ENCODE assay signal across 15 cellular contexts in genomic region chr3:47410801-47411646, GRCh38.
"Had no signal": no experiment of that assay in that cellular context is flagged by ENCODE, and none has a peak within 500 bp of the region (broad histone marks: within the 10 kb centered on the region; RNA-seq: fewer than 3 reads in every experiment).

No MANE protein-coding gene starts in this region.

- H3K4me3 Mint-ChIP-seq: activated CD8-positive, alpha-beta memory T cell treated with anti-CD3 and anti-CD28 coated beads, Interleukin-2, amount 10 ng/mL, durations not matched to agents 7 days and 5 days; activated T-cell treated with anti-CD3 and anti-CD28 coated beads, Interleukin-2, amount 50 U/mL, for 4 hours had no signal

- H3K9me3 ChIP-seq: left lung, mucosa of descending colon, transverse colon had no signal

- H3K27me3 ChIP-seq: foreskin keratinocyte, left lung, transverse colon had no signal

- H3K27ac Mint-ChIP-seq: activated CD8-positive, alpha-beta memory T cell treated with anti-CD3 and anti-CD28 coated beads, Interleukin-2, amount 10 ng/mL, durations not matched to agents 7 days and 5 days had no signal

- ATAC-seq: activated CD8-positive, alpha-beta memory T cell treated with anti-CD3 and anti-CD28 coated beads, Interleukin-2, amount 10 ng/mL, durations not matched to agents 7 days and 5 days; activated T-cell treated with anti-CD3 and anti-CD28 coated beads, Interleukin-2, amount 50 U/mL, for 4 hours; foreskin keratinocyte; left lung; mucosa of descending colon; naive thymus-derived CD8-positive, alpha-beta T cell had no signal

- FAIRE-seq: astrocyte, colon, islet of Langerhans had no signal

- H3K4me3 ChIP-seq: left lung, mucosa of descending colon, transverse colon had no signal

- H3K27ac ChIP-seq: foreskin keratinocyte, left lung, transverse colon had no signal

- H3K27me3 Mint-ChIP-seq: activated CD8-positive, alpha-beta memory T cell treated with anti-CD3 and anti-CD28 coated beads, Interleukin-2, amount 10 ng/mL, durations not matched to agents 7 days and 5 days; naive thymus-derived CD8-positive, alpha-beta T cell had no signal

- DNase-seq: activated CD4-positive, alpha-beta T cell treated with anti-CD3 and anti-CD28 coated beads, Interleukin-2, amount 50 U/mL, for 48 hours; activated CD4-positive, CD25-positive, alpha-beta regulatory T cell treated with anti-CD3 and anti-CD28 coated beads, Interleukin-2, amount 50 U/mL, for 72 hours; activated CD8-positive, alpha-beta memory T cell treated with anti-CD3 and anti-CD28 coated beads, Interleukin-2, amount 10 ng/mL, durations not matched to agents 7 days and 5 days; activated T-cell treated with anti-CD3 and anti-CD28 coated beads, Interleukin-2, amount 50 U/mL, for 4 hours; foreskin keratinocyte; head of caudate nucleus; left lung; mucosa of descending colon; naive thymus-derived CD8-positive, alpha-beta T cell; stimulated activated CD4-positive, alpha-beta T cell treated with anti-CD3 and anti-CD28 coated beads, Interleukin-15, amount 100 ng/mL, for 24 hours; stimulated activated CD4-positive, alpha-beta T cell treated with anti-CD3 and anti-CD28 coated beads, Interleukin-4, amount 100 ng/mL, for 4 hours; transverse colon had no signal

- H3K9me3 Mint-ChIP-seq: activated T-cell treated with anti-CD3 and anti-CD28 coated beads, Interleukin-2, amount 50 U/mL, for 4 hours; naive thymus-derived CD8-positive, alpha-beta T cell had no signal
